In the genomic region with DNA sequence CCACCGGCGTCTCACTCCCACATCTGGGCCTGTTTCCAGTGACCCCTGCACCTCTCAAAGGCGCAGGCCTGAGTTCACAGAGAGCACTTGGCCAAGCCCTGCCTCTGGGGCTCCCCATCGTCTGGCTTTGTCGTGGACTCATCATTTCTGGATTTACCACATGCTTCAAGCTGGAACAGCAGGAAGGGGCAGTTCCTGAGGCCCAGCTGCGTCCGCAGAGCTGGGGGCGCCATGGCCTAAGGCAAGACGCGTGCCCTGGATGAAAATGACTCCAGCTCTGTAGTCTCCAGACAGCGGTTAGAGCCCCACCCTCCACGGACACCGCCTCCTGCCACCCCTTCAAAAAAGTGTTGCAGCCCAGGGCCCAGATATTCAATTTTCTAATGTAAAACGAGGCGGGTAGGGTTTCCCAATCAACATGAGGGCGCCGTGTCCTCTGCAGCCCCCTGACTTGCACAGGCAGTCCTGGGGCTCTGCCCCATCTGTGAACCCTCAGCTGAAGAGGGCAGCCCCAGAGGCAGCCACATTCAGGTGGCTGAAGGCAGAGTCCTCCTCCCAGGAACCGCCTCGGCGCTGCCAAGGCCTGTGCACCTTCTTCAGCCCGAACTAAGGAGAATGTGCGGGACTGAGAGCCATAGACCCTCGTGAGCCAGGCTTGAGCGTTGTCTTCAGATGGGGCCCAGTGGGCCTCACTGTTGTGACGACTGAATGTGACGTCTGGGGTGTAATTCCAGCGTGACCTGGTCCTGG, we compare ENCODE assay signal across 26 cellular contexts.
A peak's percentile ranks its signal among the peaks of the same experiment; 100 is the strongest.
DNase-seq lines count a peak whose midpoint lies in the region; ATAC-seq and TF ChIP-seq lines count a peak whose summit lies in the region.
"Had no signal": no experiment of that assay in that cellular context is flagged by ENCODE, and none has a peak within 500 bp of the region (broad histone marks: within the 10 kb centered on the region; RNA-seq: fewer than 3 reads in every experiment).

No MANE protein-coding gene starts in this region.

- intact Hi-C loops in left ventricle myocardium superior (cut with micrococcal nuclease) (no loop called here), posterior cingulate gyrus (cut with DNase I) (no loop called here)

- H3K4me1 Mint-ChIP-seq in activated CD8-positive, alpha-beta memory T cell treated with anti-CD3 and anti-CD28 coated beads, Interleukin-2, amount 10 ng/mL, durations not matched to agents 7 days and 5 days: no peaks in the 10 kb centered on the region
- H3K4me1 Mint-ChIP-seq: activated B cell treated with CpG ODN at 0.5 μM for 24 hours had no signal

- H3K4me3 Mint-ChIP-seq in activated CD8-positive, alpha-beta memory T cell treated with anti-CD3 and anti-CD28 coated beads, Interleukin-2, amount 10 ng/mL, durations not matched to agents 7 days and 5 days: no peak overlapping the region
- H3K4me3 Mint-ChIP-seq: activated B cell treated with CpG ODN at 0.5 μM for 24 hours; activated naive CD8-positive, alpha-beta T cell; CD8-positive, alpha-beta T cell; naive thymus-derived CD4-positive, alpha-beta T cell; stimulated activated naive CD8-positive, alpha-beta T cell treated with anti-CD3 and anti-CD28 coated beads, Interleukin-15, Interleukin-2, amounts not matched to agents 100 ng/mL and 50 ng/mL, for 24 hours had no signal

- CTCF ChIA-PET in activated CD8-positive, alpha-beta memory T cell treated with anti-CD3 and anti-CD28 coated beads, Interleukin-2, amount 10 ng/mL, durations not matched to agents 7 days and 5 days (lab: Charles Lee): no interaction called here

- H3K4me3 ChIP-seq in H7 (ENCODE audit: insufficient read depth, low read depth, low read length): no peak overlapping the region
- H3K4me3 ChIP-seq in BE2C (ENCODE audit: low read depth, low read length): no peak overlapping the region
- H3K4me3 ChIP-seq: esophagus muscularis mucosa, thyroid gland had no signal

- DNase-seq in activated CD8-positive, alpha-beta memory T cell treated with anti-CD3 and anti-CD28 coated beads, Interleukin-2, amount 50 U/mL, for 4 hours: peak; percentile 7
- no peak for DNase-seq in activated CD8-positive, alpha-beta memory T cell treated with anti-CD3 and anti-CD28 coated beads, Interleukin-2, amount 10 ng/mL, durations not matched to agents 7 days and 5 days
- DNase-seq in H7 (peak; percentile 48), left ventricle myocardium superior (peak; percentile 15), posterior cingulate gyrus (peak in 6 of 10 donors; percentile 3 to 74 (median 31)), NCI-H2081 treated with DMSO at 0.1 percent for 48 hours (lab: John Stamatoyannopoulos, UW) (no peak), BE2C (no peak)
- DNase-seq: activated B cell treated with CpG ODN at 0.5 μM for 24 hours; activated CD4-positive, alpha-beta T cell treated with anti-CD3 and anti-CD28 coated beads, Interleukin-2, amount 50 U/mL, for 4 hours; caudate nucleus; CD8-positive, alpha-beta T cell; EL; foreskin keratinocyte; midbrain; naive thymus-derived CD4-positive, alpha-beta T cell; NCI-H1092 treated with DMSO at 0.1 percent for 48 hours; NCI-H2029; NCI-H526; thyroid gland had no signal

- no peaks in the 10 kb centered on the region for H3K36me3 ChIP-seq in H7 (replicated peaks; ENCODE audit: control insufficient read depth, insufficient read depth, low read length)
- no peaks in the 10 kb centered on the region for H3K36me3 ChIP-seq in BE2C
- H3K36me3 ChIP-seq: thyroid gland had no signal

- no peaks in the 10 kb centered on the region for H3K27me3 Mint-ChIP-seq in activated CD8-positive, alpha-beta memory T cell treated with anti-CD3 and anti-CD28 coated beads, Interleukin-2, amount 10 ng/mL, durations not matched to agents 7 days and 5 days
- H3K27me3 Mint-ChIP-seq: activated B cell treated with CpG ODN at 0.5 μM for 24 hours; activated naive CD8-positive, alpha-beta T cell; naive thymus-derived CD4-positive, alpha-beta T cell; stimulated activated naive CD8-positive, alpha-beta T cell treated with anti-CD3 and anti-CD28 coated beads, Interleukin-15, Interleukin-2, amounts not matched to agents 100 ng/mL and 50 ng/mL, for 24 hours had no signal

- no peaks in the 10 kb centered on the region for H3K27me3 ChIP-seq in H7 (ENCODE audit: control insufficient read depth, insufficient read depth, low read length)
- no peaks in the 10 kb centered on the region for H3K27me3 ChIP-seq in BE2C
- H3K27me3 ChIP-seq: esophagus muscularis mucosa, foreskin keratinocyte, thyroid gland had no signal

- H3K27ac Mint-ChIP-seq in activated CD8-positive, alpha-beta memory T cell treated with anti-CD3 and anti-CD28 coated beads, Interleukin-2, amount 10 ng/mL, durations not matched to agents 7 days and 5 days: no peak overlapping the region
- H3K27ac Mint-ChIP-seq: activated B cell treated with CpG ODN at 0.5 μM for 24 hours; activated naive CD8-positive, alpha-beta T cell; activated T-helper 2 cell treated with anti-CD3 and anti-CD28 coated beads, Interferon-gamma antibody, Interleukin-2, Interleukin-4, amounts not matched to agents 10 μg/mL and 5 μg/mL and 100 μg/mL, durations not matched to agents 14 hours and 24 hours and 36 hours; CD8-positive, alpha-beta T cell; stimulated activated naive CD8-positive, alpha-beta T cell treated with anti-CD3 and anti-CD28 coated beads, Interleukin-15, Interleukin-2, amounts not matched to agents 100 ng/mL and 50 ng/mL, for 24 hours had no signal

- ATAC-seq in activated CD8-positive, alpha-beta memory T cell treated with anti-CD3 and anti-CD28 coated beads, Interleukin-2, amount 10 ng/mL, durations not matched to agents 7 days and 5 days: no peak
- ATAC-seq in left ventricle myocardium superior: no peak
- ATAC-seq in GM19328 (IDR thresholded peaks at IDR 0.05; ENCODE audit: unreplicated experiment): no peak
- ATAC-seq: CD8-positive, alpha-beta T cell; foreskin keratinocyte; left lobe of liver; naive thymus-derived CD4-positive, alpha-beta T cell had no signal

- H3K9me3 ChIP-seq in BE2C: no peaks in the 10 kb centered on the region
- H3K9me3 ChIP-seq: esophagus muscularis mucosa, thyroid gland had no signal

- H3K4me1 ChIP-seq in BE2C: no peaks in the 10 kb centered on the region
- H3K4me1 ChIP-seq: foreskin keratinocyte, parathyroid adenoma had no signal

- no peaks in the 10 kb centered on the region for H3K9me3 Mint-ChIP-seq in activated CD8-positive, alpha-beta memory T cell treated with anti-CD3 and anti-CD28 coated beads, Interleukin-2, amount 10 ng/mL, durations not matched to agents 7 days and 5 days (ENCODE audit: low read depth)
- H3K9me3 Mint-ChIP-seq: activated B cell treated with CpG ODN at 0.5 μM for 24 hours; activated T-helper 2 cell treated with anti-CD3 and anti-CD28 coated beads, Interferon-gamma antibody, Interleukin-2, Interleukin-4, amounts not matched to agents 10 μg/mL and 5 μg/mL and 100 μg/mL, durations not matched to agents 14 hours and 24 hours and 36 hours; CD8-positive, alpha-beta T cell; stimulated activated naive CD8-positive, alpha-beta T cell treated with anti-CD3 and anti-CD28 coated beads, Interleukin-15, Interleukin-2, amounts not matched to agents 100 ng/mL and 50 ng/mL, for 24 hours had no signal

- TF ChIP-seq CTCF in BE2C (IDR thresholded peaks at IDR 0.05; ENCODE audit: low read depth, low read length): no peak

- H3K36me3 Mint-ChIP-seq in activated CD8-positive, alpha-beta memory T cell treated with anti-CD3 and anti-CD28 coated beads, Interleukin-2, amount 10 ng/mL, durations not matched to agents 7 days and 5 days: no peaks in the 10 kb centered on the region

Comparison
In these comparisons a context has a peak if more than half of its experiments do, and no peak if none do; other contexts are left out.
1. DNase-seq: peak in activated CD8-positive, alpha-beta memory T cell treated with anti-CD3 and anti-CD28 coated beads, Interleukin-2, amount 50 U/mL, for 4 hours (single experiment), H7 (single experiment), left ventricle myocardium superior (single experiment) and posterior cingulate gyrus (6 of 10); none in activated CD8-positive, alpha-beta memory T cell treated with anti-CD3 and anti-CD28 coated beads, Interleukin-2, amount 10 ng/mL, durations not matched to agents 7 days and 5 days (single experiment), NCI-H2081 treated with DMSO at 0.1 percent for 48 hours (single experiment) and BE2C (single experiment).